In genomic region chr1:119840745-119841144, GRCh38 we compare ENCODE assay signal across 1 cellular context.
TF ChIP-seq lines count a peak whose summit lies in the region.

No MANE protein-coding gene starts in this region.

TF ChIP-seq in K562, 482 proteins besides CTCF, POLR2A, EP300 and RAD21 (continued from another document and continues in another):
- TF ChIP-seq ZNF655 (CRISPR knock-in tag; IDR thresholded peaks at IDR 0.05), result no peak
- TF ChIP-seq CXXC5 (CRISPR knock-in tag; IDR thresholded peaks at IDR 0.05), result peak; percentile 60; the same call in 1 of the 2 replicates
- TF ChIP-seq KLF16 (IDR thresholded peaks at IDR 0.05), result peak; percentile 51; the same call in 1 of the 2 replicates
- TF ChIP-seq ZBTB11 (CRISPR knock-in tag; IDR thresholded peaks at IDR 0.05), result peak in 1 of 3 experiments; percentile 51; a peak in 1 of 6 replicates
- no peak for TF ChIP-seq TFAM (CRISPR knock-in tag; conservative IDR thresholded peaks at IDR 0.05)
- TF ChIP-seq, protein P1, sequence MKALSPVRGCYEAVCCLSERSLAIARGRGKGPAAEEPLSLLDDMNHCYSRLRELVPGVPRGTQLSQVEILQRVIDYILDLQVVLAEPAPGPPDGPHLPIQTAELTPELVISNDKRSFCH (CRISPR knock-in tag; IDR thresholded peaks at IDR 0.05), result no peak
- TF ChIP-seq, protein P1 (tag; IDR thresholded peaks at IDR 0.05), result no peak
- TF ChIP-seq ZNF740 (CRISPR knock-in tag; IDR thresholded peaks at IDR 0.05), result no peak
- no peak for TF ChIP-seq ZNF740 (tag; IDR thresholded peaks at IDR 0.05)
- no peak for TF ChIP-seq BRD4 (IDR thresholded peaks at IDR 0.05)
- TF ChIP-seq GABPB1 (CRISPR knock-in tag; IDR thresholded peaks at IDR 0.05), result no peak
- TF ChIP-seq DMBX1 (CRISPR knock-in tag; IDR thresholded peaks at IDR 0.05; ENCODE audit: borderline replicate concordance), result peak; percentile 65; the same call in 1 of the 2 replicates
- TF ChIP-seq U2AF2 (optimal IDR thresholded peaks at IDR 0.05; ENCODE audit: low read depth, low read length), result no peak
- no peak for TF ChIP-seq RBM15 (IDR thresholded peaks at IDR 0.05; ENCODE audit: insufficient read depth, low read length)
- TF ChIP-seq ATF4 (CRISPR knock-in tag; IDR thresholded peaks at IDR 0.05), result no peak
- peak; percentile 70 for TF ChIP-seq STAT5A (IDR thresholded peaks at IDR 0.05; ENCODE audit: borderline replicate concordance, low read length)
- peak; percentile 89 for TF ChIP-seq CBFA2T3 (IDR thresholded peaks at IDR 0.05)
- TF ChIP-seq MTA2 (IDR thresholded peaks at IDR 0.05; ENCODE audit: low read depth), result peak; percentile 74
- no peak for TF ChIP-seq PRDM10 (IDR thresholded peaks at IDR 0.05; ENCODE audit: partially characterized antibody)
- peak; percentile 80 for TF ChIP-seq TCF3 (CRISPR knock-in tag; IDR thresholded peaks at IDR 0.05)
- peak; percentile 82 for TF ChIP-seq NCOR1 (IDR thresholded peaks at IDR 0.05)
- no peak for TF ChIP-seq HMGN3 (IDR thresholded peaks at IDR 0.05; ENCODE audit: borderline replicate concordance, extremely low read depth, insufficient read length, low read depth, low read length)
- TF ChIP-seq PKNOX1 (IDR thresholded peaks at IDR 0.05), result peak; percentile 74
- TF ChIP-seq GATA2 (CRISPR knock-in tag; IDR thresholded peaks at IDR 0.05), result 0 out of 2 replicates have a peak, but pooled peaks have one; percentile 34
- TF ChIP-seq NR2C2 (CRISPR knock-in tag; IDR thresholded peaks at IDR 0.05), result no peak
- no peak for TF ChIP-seq NR2C2 (tag; IDR thresholded peaks at IDR 0.05)
- TF ChIP-seq SMAD4 (CRISPR knock-in tag; conservative IDR thresholded peaks at IDR 0.05), result peak; percentile 84
- TF ChIP-seq ZNF518B (CRISPR knock-in tag; IDR thresholded peaks at IDR 0.05), result no peak
- TF ChIP-seq PPARD (CRISPR knock-in tag; IDR thresholded peaks at IDR 0.05), result no peak
- TF ChIP-seq BHLHE40 (IDR thresholded peaks at IDR 0.05; ENCODE audit: low read length), result no peak
- TF ChIP-seq ZC3H11A (IDR thresholded peaks at IDR 0.05; ENCODE audit: low read depth, low read length), result no peak
- TF ChIP-seq CBX1 (IDR thresholded peaks at IDR 0.05; ENCODE audit: low read depth), result no peak
- peak; percentile 60; the same call in 1 of the 2 replicates for TF ChIP-seq SOX6 (IDR thresholded peaks at IDR 0.05)
- TF ChIP-seq PML (IDR thresholded peaks at IDR 0.05; ENCODE audit: low read length), result peak; percentile 69
- no peak for TF ChIP-seq HDAC1 (IDR thresholded peaks at IDR 0.05)
- no peak for TF ChIP-seq YBX1 (IDR thresholded peaks at IDR 0.05)
- 0 out of 4 replicates have a peak, but pooled peaks of 1 of the 2 experiments have one; percentile 30 for TF ChIP-seq MNT (conservative IDR thresholded peaks at IDR 0.05)
- TF ChIP-seq E2F5 (CRISPR knock-in tag; IDR thresholded peaks at IDR 0.05), result no peak
- TF ChIP-seq TAL1 (IDR thresholded peaks at IDR 0.05), result peak; percentile 88
- no peak for TF ChIP-seq U2AF1 (optimal IDR thresholded peaks at IDR 0.05; ENCODE audit: low read depth, low read length)
- TF ChIP-seq MEIS2 (IDR thresholded peaks at IDR 0.05; ENCODE audit: partially characterized antibody), result peak; percentile 92
- TF ChIP-seq NFE2 (IDR thresholded peaks at IDR 0.05; ENCODE audit: low read depth), result no peak
- TF ChIP-seq ZNF3 (CRISPR knock-in tag; IDR thresholded peaks at IDR 0.05), result no peak
- no peak for TF ChIP-seq E2F3 (CRISPR knock-in tag; IDR thresholded peaks at IDR 0.05)
